ENCODE assay signal across 8 cellular contexts in genomic region chr1:202145325-202146140, GRCh38. TPM values are rescaled to one million over a fixed set of nuclear protein-coding genes. Genes with fewer than 3 reads are reported as not detected.
DNase-seq lines count a peak whose midpoint lies in the region; ATAC-seq and TF ChIP-seq lines count a peak whose summit lies in the region.

No MANE protein-coding gene starts in this region.

- peak overlapping the region; percentile 76 for H3K4me3 Mint-ChIP-seq in activated CD4-positive, alpha-beta memory T cell treated with anti-CD3 and anti-CD28 coated beads, Interleukin-2, amount 10 ng/mL, durations not matched to agents 7 days and 5 days
- H3K4me3 Mint-ChIP-seq in stimulated activated memory B cell treated with anti-CD40 and anti-IgM and Interleukin-4, amounts not matched to agents 10 μg/mL and 1 μg/mL and 100 μg/mL, for 72 hours = peak overlapping the region; percentile 85

- H3K4me3 ChIP-seq in HEK293 (ENCODE audit: low read depth, low read length) = no peak overlapping the region

- H3K36me3 ChIP-seq in HEK293 (ENCODE audit: control insufficient read depth in 2 of 2, insufficient read depth in 1 of 2, low read length in 2 of 2) = peaks cover 0 to 14% of the 10 kb centered on the region in 2 experiments; a peak in 1 of 3 replicates

- H3K4me1 ChIP-seq in HEK293 (ENCODE audit: control insufficient read depth, insufficient read depth, low read length) = no peaks in the 10 kb centered on the region; the same call in 1 of the 2 replicates

- H3K27ac ChIP-seq in 22Rv1 = peak overlapping the region; percentile 73; the same call in 1 of the 2 replicates
- H3K27ac ChIP-seq in HEK293 (ENCODE audit: extremely low read depth, low read depth, low read length) = no peak overlapping the region; the same call in 1 of the 2 replicates

- peaks cover 33% of the 10 kb centered on the region for H3K36me3 Mint-ChIP-seq in activated CD4-positive, alpha-beta memory T cell treated with anti-CD3 and anti-CD28 coated beads, Interleukin-2, amount 10 ng/mL, durations not matched to agents 7 days and 5 days (ENCODE audit: low read depth)
- H3K36me3 Mint-ChIP-seq in stimulated activated memory B cell treated with anti-CD40 and anti-IgM and Interleukin-4, amounts not matched to agents 10 μg/mL and 1 μg/mL and 100 μg/mL, for 72 hours = peaks cover 10% of the 10 kb centered on the region

- CTCF ChIA-PET in HEK293 (lab: Yijun Ruan, JAX) = interaction anchor here (0.7 to 3.8 kb wide), 5 partner anchors 9 to 162 kb away, joined by 3 to 25 read pairs (median 5); no protein-coding TSS in a partner anchor
- CTCF ChIA-PET in activated CD4-positive, alpha-beta memory T cell treated with anti-CD3 and anti-CD28 coated beads, Interleukin-2, amount 10 ng/mL, durations not matched to agents 7 days and 5 days (lab: Charles Lee) = interaction anchor here (1.1 to 1.5 kb wide), 4 partner anchors 9 to 15 kb away, joined by 4 to 6 read pairs (median 5); partner anchors contain the start of gene PTPN7

- no peaks in the 10 kb centered on the region for H3K27me3 Mint-ChIP-seq in activated CD4-positive, alpha-beta memory T cell treated with anti-CD3 and anti-CD28 coated beads, Interleukin-2, amount 10 ng/mL, durations not matched to agents 7 days and 5 days
- no peaks in the 10 kb centered on the region for H3K27me3 Mint-ChIP-seq in stimulated activated memory B cell treated with anti-CD40 and anti-IgM and Interleukin-4, amounts not matched to agents 10 μg/mL and 1 μg/mL and 100 μg/mL, for 72 hours

- intact Hi-C loops in left colon (cut with DNase I, micrococcal nuclease) = no loop called here

- peak; percentile 55 for DNase-seq in activated CD4-positive, alpha-beta memory T cell treated with anti-CD3 and anti-CD28 coated beads, Interleukin-2, amount 10 ng/mL, durations not matched to agents 7 days and 5 days
- DNase-seq in germinal center (ENCODE audit: low spot score) = peak; percentile 60
- no peak for DNase-seq in left colon
- no peak for DNase-seq in NCI-H187 (lab: John Stamatoyannopoulos, UW)

- H3K4me1 Mint-ChIP-seq in activated CD4-positive, alpha-beta memory T cell treated with anti-CD3 and anti-CD28 coated beads, Interleukin-2, amount 10 ng/mL, durations not matched to agents 7 days and 5 days = peaks cover 40% of the 10 kb centered on the region
- H3K4me1 Mint-ChIP-seq in stimulated activated memory B cell treated with anti-CD40 and anti-IgM and Interleukin-4, amounts not matched to agents 10 μg/mL and 1 μg/mL and 100 μg/mL, for 72 hours = peaks cover 27% of the 10 kb centered on the region

- H3K9me3 ChIP-seq in HEK293 (ENCODE audit: control insufficient read depth, insufficient read depth, low read depth, low read length) = no peaks in the 10 kb centered on the region

- H3K27ac Mint-ChIP-seq in activated CD4-positive, alpha-beta memory T cell treated with anti-CD3 and anti-CD28 coated beads, Interleukin-2, amount 10 ng/mL, durations not matched to agents 7 days and 5 days = peak overlapping the region; percentile 79
- peak overlapping the region; percentile 94 for H3K27ac Mint-ChIP-seq in stimulated activated memory B cell treated with anti-CD40 and anti-IgM and Interleukin-4, amounts not matched to agents 10 μg/mL and 1 μg/mL and 100 μg/mL, for 72 hours

- POLR2A ChIA-PET in HEK293 (lab: Yijun Ruan, JAX) = interaction anchor here (0.7 to 2.4 kb wide), 2 partner anchors 9 to 136 kb away, joined by 6 to 8 read pairs; no protein-coding TSS in a partner anchor
- POLR2A ChIA-PET in activated CD4-positive, alpha-beta memory T cell treated with anti-CD3 and anti-CD28 coated beads, Interleukin-2, amount 10 ng/mL, durations not matched to agents 7 days and 5 days (lab: Charles Lee) = interaction anchor here (0.9 to 9.2 kb wide), 6 partner anchors 10 to 28 kb away, joined by 3 to 174 read pairs (median 8); partner anchors contain the start of gene PTPN7

- no peak for TF ChIP-seq CTCF in 22Rv1 (IDR thresholded peaks at IDR 0.05)
- no peak for TF ChIP-seq CTCF in HEK293 (tag by site-specific recombination; IDR thresholded peaks at IDR 0.05)

- H3K9me3 Mint-ChIP-seq in activated CD4-positive, alpha-beta memory T cell treated with anti-CD3 and anti-CD28 coated beads, Interleukin-2, amount 10 ng/mL, durations not matched to agents 7 days and 5 days = no peaks in the 10 kb centered on the region
- H3K9me3 Mint-ChIP-seq in stimulated activated memory B cell treated with anti-CD40 and anti-IgM and Interleukin-4, amounts not matched to agents 10 μg/mL and 1 μg/mL and 100 μg/mL, for 72 hours = no peaks in the 10 kb centered on the region

- no peak for ATAC-seq in stimulated activated memory B cell treated with anti-CD40 and anti-IgM and Interleukin-4, amounts not matched to agents 10 μg/mL and 1 μg/mL and 100 μg/mL, for 72 hours
- ATAC-seq in left colon (no peak), GM18511 (IDR thresholded peaks at IDR 0.05; ENCODE audit: unreplicated experiment) (no peak)

TF ChIP-seq in HEK293, 187 proteins besides CTCF, POLR2A, EP300 and RAD21 (continues in another document):
- TF ChIP-seq ZNF354C (tag by site-specific recombination; IDR thresholded peaks at IDR 0.05; ENCODE audit: borderline replicate concordance, low read depth) (no peak), KLF1 (tag by site-specific recombination; IDR thresholded peaks at IDR 0.05) (no peak), ZNF18 (tag by site-specific recombination; IDR thresholded peaks at IDR 0.05) (no peak), ZNF624 (tag by site-specific recombination; IDR thresholded peaks at IDR 0.05) (no peak), ZBTB6 (tag by site-specific recombination; IDR thresholded peaks at IDR 0.05) (peak; percentile 29; the same call in 1 of the 2 replicates), ZNF416 (tag by site-specific recombination; IDR thresholded peaks at IDR 0.05) (no peak), ZNF292 (tag by site-specific recombination; IDR thresholded peaks at IDR 0.05; ENCODE audit: borderline replicate concordance, low read depth) (no peak), ZNF132 (tag by site-specific recombination; IDR thresholded peaks at IDR 0.05; ENCODE audit: borderline replicate concordance) (no peak), ZNF423 (tag by site-specific recombination; IDR thresholded peaks at IDR 0.05) (no peak), ZNF335 (tag by site-specific recombination; conservative IDR thresholded peaks at IDR 0.05) (peak; percentile 92), PRDM1 (tag by site-specific recombination; IDR thresholded peaks at IDR 0.05) (no peak), ZBTB20 (tag by site-specific recombination; IDR thresholded peaks at IDR 0.05) (peak; percentile 7), ZNF449 (tag by site-specific recombination; IDR thresholded peaks at IDR 0.05) (no peak), ZNF561 (tag by site-specific recombination; IDR thresholded peaks at IDR 0.05; ENCODE audit: borderline replicate concordance) (no peak), ZNF391 (tag by site-specific recombination; IDR thresholded peaks at IDR 0.05; ENCODE audit: borderline replicate concordance, low read depth) (no peak), ZSCAN23 (tag by site-specific recombination; IDR thresholded peaks at IDR 0.05) (no peak), ZNF600 (tag by site-specific recombination; IDR thresholded peaks at IDR 0.05) (peak; percentile 65; the same call in 1 of the 2 replicates), ZNF121 (tag by site-specific recombination; IDR thresholded peaks at IDR 0.05) (peak; percentile 59; the same call in 1 of the 2 replicates)

RNA-seq across cellular contexts. Expression of gene ARL8A, which starts 1.0 kb away (rescaled TPM):
- total RNA-seq in activated CD4-positive, alpha-beta memory T cell treated with anti-CD3 and anti-CD28 coated beads, Interleukin-2, amount 10 ng/mL, durations not matched to agents 7 days and 5 days = 10 to 100 TPM; 62.4 to 63.8 TPM
- total RNA-seq in left colon = 10 to 100 TPM; 45.4 to 49.2 TPM

RNA-seq across cellular contexts. Expression of gene PTPN7, which starts 14.9 kb away (rescaled TPM):
- total RNA-seq in activated CD4-positive, alpha-beta memory T cell treated with anti-CD3 and anti-CD28 coated beads, Interleukin-2, amount 10 ng/mL, durations not matched to agents 7 days and 5 days = 100 to 1,000 TPM; 228 to 231 TPM
- total RNA-seq in left colon = 1 to 10 TPM; 1.8 to 4.7 TPM

RNA-seq across cellular contexts. Expression of gene GPR37L1, which starts 22.8 kb away (rescaled TPM):
- total RNA-seq in activated CD4-positive, alpha-beta memory T cell treated with anti-CD3 and anti-CD28 coated beads, Interleukin-2, amount 10 ng/mL, durations not matched to agents 7 days and 5 days = not detected
- 1 to 10 TPM in 1 of 2 donors, under 1 TPM in 1; 0.76 to 2.1 TPM for total RNA-seq in left colon

RNA-seq across cellular contexts. Expression of gene LGR6, which starts 48.1 kb away (rescaled TPM):
- under 1 TPM in 1 of 2 experiments, not detected in 1; 0.08 TPM for total RNA-seq in activated CD4-positive, alpha-beta memory T cell treated with anti-CD3 and anti-CD28 coated beads, Interleukin-2, amount 10 ng/mL, durations not matched to agents 7 days and 5 days
- 1 to 10 TPM; 1.1 to 1.9 TPM for total RNA-seq in left colon

Comparison
In these comparisons a context has a peak if more than half of its experiments do, and no peak if none do; other contexts are left out.
1. DNase-seq: peak in activated CD4-positive, alpha-beta memory T cell treated with anti-CD3 and anti-CD28 coated beads, Interleukin-2, amount 10 ng/mL, durations not matched to agents 7 days and 5 days (single experiment) and germinal center (single experiment); none in left colon (0 of 2) and NCI-H187 (0 of 2).
2. RNA of gene PTPN7, which starts 14.9 kb away (total RNA-seq): 228 to 231 TPM in activated CD4-positive, alpha-beta memory T cell treated with anti-CD3 and anti-CD28 coated beads, Interleukin-2, amount 10 ng/mL, durations not matched to agents 7 days and 5 days; 1.8 to 4.7 TPM in left colon; every median in the first group is over 10 times any median in the second.